15 cellular contexts compared by ENCODE assay signal in the genomic region with DNA sequence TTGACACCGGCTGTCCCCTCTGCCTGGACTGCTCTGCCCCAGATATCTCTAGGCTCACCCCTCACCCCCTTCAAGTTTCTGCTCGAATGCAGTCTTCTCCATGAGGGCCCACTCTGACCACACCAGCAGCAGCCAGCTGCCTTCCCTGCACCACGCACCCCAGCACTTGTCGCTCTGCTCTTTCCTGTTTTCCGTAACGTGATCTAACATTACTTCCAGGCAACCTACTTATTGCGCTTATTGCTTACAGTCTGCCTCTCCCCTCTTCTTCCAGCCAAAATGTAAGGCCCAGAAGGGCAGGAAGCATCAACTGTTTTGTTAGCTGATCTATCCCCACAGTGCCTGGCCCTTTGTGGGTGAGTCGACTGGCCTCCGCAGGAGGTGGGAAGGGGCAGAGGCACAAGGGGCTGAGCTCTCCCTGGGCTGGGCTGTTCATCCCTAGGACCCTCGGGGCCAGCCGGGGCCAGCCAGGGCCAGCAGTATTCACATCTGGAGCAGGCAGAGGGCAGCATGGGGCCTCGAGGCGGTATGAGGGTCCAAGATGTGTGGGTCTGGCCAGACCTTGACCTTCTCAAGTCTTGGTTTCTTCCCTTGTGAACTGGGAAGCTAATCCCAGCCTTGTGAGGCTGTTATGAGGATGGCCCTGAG. TPM values are rescaled to one million over a fixed set of nuclear protein-coding genes. Genes with fewer than 3 reads are reported as not detected.
A peak's percentile ranks its signal among the peaks of the same experiment; 100 is the strongest.
DNase-seq lines count a peak whose midpoint lies in the region; ATAC-seq, FAIRE-seq and TF ChIP-seq lines count a peak whose summit lies in the region.
"Had no signal": no experiment of that assay in that cellular context is flagged by ENCODE, and none has a peak within 500 bp of the region (broad histone marks: within the 10 kb centered on the region; RNA-seq: fewer than 3 reads in every experiment).

No MANE protein-coding gene starts in this region.

- H3K79me2 ChIP-seq in astrocyte (ENCODE audit: insufficient read depth, low read length) = peaks cover 52% of the 10 kb centered on the region

- no peak overlapping the region for H3K4me3 Mint-ChIP-seq in T-helper 2 cell treated with Interferon-gamma antibody and Interleukin-4, amounts not matched to agents 5 μg/mL and 100 μg/mL, for 36 hours
- H3K4me3 Mint-ChIP-seq in astrocyte (ENCODE audit: unreplicated experiment) = peak overlapping the region; percentile 60
- no peak overlapping the region for H3K4me3 Mint-ChIP-seq in mesothelial cell of epicardium
- no peak overlapping the region for H3K4me3 Mint-ChIP-seq in stimulated activated naive B cell treated with anti-CD40 and anti-IgM and Interleukin-4, amounts not matched to agents 10 μg/mL and 1 μg/mL and 100 μg/mL, for 72 hours
- H3K4me3 Mint-ChIP-seq in stimulated activated memory B cell treated with anti-CD40 and anti-IgM and Interleukin-4, amounts not matched to agents 10 μg/mL and 1 μg/mL and 100 μg/mL, for 72 hours = no peak overlapping the region
- H3K4me3 Mint-ChIP-seq: activated B cell treated with CpG ODN at 0.5 μM for 24 hours; CD4-positive, alpha-beta T cell had no signal

- no peaks in the 10 kb centered on the region for H3K27me3 ChIP-seq in astrocyte (ENCODE audit: insufficient read depth, low read length)
- no peaks in the 10 kb centered on the region for H3K27me3 ChIP-seq in aorta (ENCODE audit: control insufficient read depth in 1 of 2, insufficient read depth in 2 of 2, low read length in 1 of 2)
- H3K27me3 ChIP-seq: heart right ventricle had no signal

- no peak for DNase-seq in T-helper 2 cell treated with Interferon-gamma antibody and Interleukin-4, amounts not matched to agents 5 μg/mL and 100 μg/mL, for 36 hours (ENCODE audit: low spot score)
- no peak for DNase-seq in T-helper 2 cell
- no peak for DNase-seq in astrocyte (ENCODE audit: low read depth)
- DNase-seq in mesothelial cell of epicardium (ENCODE audit: low spot score in 2 of 2, unreplicated experiment in 2 of 2) = no peak
- DNase-seq in stimulated activated naive B cell treated with anti-CD40 and anti-IgM and Interleukin-4, amounts not matched to agents 10 μg/mL and 1 μg/mL and 100 μg/mL, for 72 hours = no peak
- DNase-seq in aorta = no peak
- DNase-seq in activated T-cell treated with anti-CD3 and anti-CD28 coated beads, Interleukin-2, amount 50 U/mL, for 1 hour = no peak
- DNase-seq: activated B cell treated with CpG ODN at 0.5 μM for 24 hours; activated naive CD4-positive, alpha-beta T cell treated with Interleukin-2 at 50 U/mL for 16 hours; CD4-positive, alpha-beta T cell; heart right ventricle; stimulated activated CD4-positive, alpha-beta T cell treated with anti-CD3 and anti-CD28 coated beads, Interleukin-2, amount 100 ng/mL, for 48 hours had no signal

- peak overlapping the region; percentile 10 for H3K9ac ChIP-seq in astrocyte (ENCODE audit: low read length)

- no peak overlapping the region for H3K27ac ChIP-seq in astrocyte (ENCODE audit: low read depth, low read length)
- peak overlapping the region in 1 of 2 donors; percentile 20 for H3K27ac ChIP-seq in aorta (ENCODE audit: low read depth in 1 of 2, low read length in 2 of 2)

- H3K36me3 ChIP-seq in astrocyte (ENCODE audit: insufficient read depth, low read length) (peaks cover 41% of the 10 kb centered on the region), aorta (ENCODE audit: control insufficient read depth in 1 of 2, insufficient read depth in 2 of 2, low read length in 1 of 2) (peaks cover 0 to 14% of the 10 kb centered on the region in 2 donors)

- no peak overlapping the region for H2AFZ ChIP-seq in astrocyte (ENCODE audit: low read depth, low read length)

- FAIRE-seq in astrocyte (lab: Jason Lieb, UNC) = no peak
- FAIRE-seq: A204.1, HTR-8/SVneo had no signal

- peaks cover 2% of the 10 kb centered on the region for H3K4me1 Mint-ChIP-seq in T-helper 2 cell treated with Interferon-gamma antibody and Interleukin-4, amounts not matched to agents 5 μg/mL and 100 μg/mL, for 36 hours (ENCODE audit: low read depth)
- peaks cover 51% of the 10 kb centered on the region for H3K4me1 Mint-ChIP-seq in astrocyte (ENCODE audit: low read depth, unreplicated experiment)
- peaks cover 16% of the 10 kb centered on the region for H3K4me1 Mint-ChIP-seq in mesothelial cell of epicardium
- H3K4me1 Mint-ChIP-seq in stimulated activated naive B cell treated with anti-CD40 and anti-IgM and Interleukin-4, amounts not matched to agents 10 μg/mL and 1 μg/mL and 100 μg/mL, for 72 hours = peaks cover 3 to 5% of the 10 kb centered on the region in 2 donors
- H3K4me1 Mint-ChIP-seq in stimulated activated memory B cell treated with anti-CD40 and anti-IgM and Interleukin-4, amounts not matched to agents 10 μg/mL and 1 μg/mL and 100 μg/mL, for 72 hours = peaks cover 6% of the 10 kb centered on the region

- H3K9me3 Mint-ChIP-seq in T-helper 2 cell treated with Interferon-gamma antibody and Interleukin-4, amounts not matched to agents 5 μg/mL and 100 μg/mL, for 36 hours = no peaks in the 10 kb centered on the region
- no peaks in the 10 kb centered on the region for H3K9me3 Mint-ChIP-seq in astrocyte (ENCODE audit: unreplicated experiment)
- no peaks in the 10 kb centered on the region for H3K9me3 Mint-ChIP-seq in mesothelial cell of epicardium
- H3K9me3 Mint-ChIP-seq in stimulated activated naive B cell treated with anti-CD40 and anti-IgM and Interleukin-4, amounts not matched to agents 10 μg/mL and 1 μg/mL and 100 μg/mL, for 72 hours = no peaks in the 10 kb centered on the region
- H3K9me3 Mint-ChIP-seq in stimulated activated memory B cell treated with anti-CD40 and anti-IgM and Interleukin-4, amounts not matched to agents 10 μg/mL and 1 μg/mL and 100 μg/mL, for 72 hours = no peaks in the 10 kb centered on the region
- H3K9me3 Mint-ChIP-seq: activated B cell treated with CpG ODN at 0.5 μM for 24 hours; CD4-positive, alpha-beta T cell had no signal

- no peak for ATAC-seq in stimulated activated naive B cell treated with anti-CD40 and anti-IgM and Interleukin-4, amounts not matched to agents 10 μg/mL and 1 μg/mL and 100 μg/mL, for 72 hours (replicated peaks)
- ATAC-seq in aorta (ENCODE audit: low FRiP score) = no peak
- ATAC-seq in stimulated activated memory B cell treated with anti-CD40 and anti-IgM and Interleukin-4, amounts not matched to agents 10 μg/mL and 1 μg/mL and 100 μg/mL, for 72 hours = no peak

- H3K27me3 Mint-ChIP-seq in T-helper 2 cell treated with Interferon-gamma antibody and Interleukin-4, amounts not matched to agents 5 μg/mL and 100 μg/mL, for 36 hours (ENCODE audit: low read depth) = no peaks in the 10 kb centered on the region
- no peaks in the 10 kb centered on the region for H3K27me3 Mint-ChIP-seq in astrocyte (ENCODE audit: low read depth, unreplicated experiment)
- no peaks in the 10 kb centered on the region for H3K27me3 Mint-ChIP-seq in mesothelial cell of epicardium (ENCODE audit: low read depth)
- no peaks in the 10 kb centered on the region for H3K27me3 Mint-ChIP-seq in stimulated activated naive B cell treated with anti-CD40 and anti-IgM and Interleukin-4, amounts not matched to agents 10 μg/mL and 1 μg/mL and 100 μg/mL, for 72 hours
- H3K27me3 Mint-ChIP-seq in stimulated activated memory B cell treated with anti-CD40 and anti-IgM and Interleukin-4, amounts not matched to agents 10 μg/mL and 1 μg/mL and 100 μg/mL, for 72 hours = no peaks in the 10 kb centered on the region
- H3K27me3 Mint-ChIP-seq: activated B cell treated with CpG ODN at 0.5 μM for 24 hours; CD4-positive, alpha-beta T cell had no signal

- H3K4me1 ChIP-seq in astrocyte (ENCODE audit: insufficient read depth, low read length) (peaks cover 49% of the 10 kb centered on the region), aorta (ENCODE audit: control insufficient read depth in 1 of 2, insufficient read depth in 2 of 2, low read length in 2 of 2) (no peaks in the 10 kb centered on the region)

- H3K4me3 ChIP-seq in astrocyte (ENCODE audit: insufficient read depth, low read depth, low read length) (no peak overlapping the region), aorta (ENCODE audit: low read length in 2 of 2) (no peak overlapping the region)
- H3K4me3 ChIP-seq: heart right ventricle had no signal

- H3K4me2 ChIP-seq in astrocyte (ENCODE audit: low read length) = peak overlapping the region; percentile 13

- 29 to 34% methylated on average over 13 of the region's 13 CpGs for WGBS in aorta, 2 donors

- peaks cover 15% of the 10 kb centered on the region for H3K36me3 Mint-ChIP-seq in T-helper 2 cell treated with Interferon-gamma antibody and Interleukin-4, amounts not matched to agents 5 μg/mL and 100 μg/mL, for 36 hours (ENCODE audit: low read depth)
- H3K36me3 Mint-ChIP-seq in astrocyte (ENCODE audit: low read depth, unreplicated experiment) (peaks cover 35% of the 10 kb centered on the region), mesothelial cell of epicardium (peaks cover 42% of the 10 kb centered on the region)
- H3K36me3 Mint-ChIP-seq in stimulated activated naive B cell treated with anti-CD40 and anti-IgM and Interleukin-4, amounts not matched to agents 10 μg/mL and 1 μg/mL and 100 μg/mL, for 72 hours = peaks cover 32 to 34% of the 10 kb centered on the region in 2 donors
- H3K36me3 Mint-ChIP-seq in stimulated activated memory B cell treated with anti-CD40 and anti-IgM and Interleukin-4, amounts not matched to agents 10 μg/mL and 1 μg/mL and 100 μg/mL, for 72 hours = peaks cover 7% of the 10 kb centered on the region

- H3K27ac Mint-ChIP-seq in T-helper 2 cell treated with Interferon-gamma antibody and Interleukin-4, amounts not matched to agents 5 μg/mL and 100 μg/mL, for 36 hours = peak overlapping the region; percentile 16
- peak overlapping the region; percentile 88 for H3K27ac Mint-ChIP-seq in astrocyte (ENCODE audit: unreplicated experiment)
- H3K27ac Mint-ChIP-seq in mesothelial cell of epicardium = peak overlapping the region; percentile 43
- peak overlapping the region; percentile 57 for H3K27ac Mint-ChIP-seq in stimulated activated naive B cell treated with anti-CD40 and anti-IgM and Interleukin-4, amounts not matched to agents 10 μg/mL and 1 μg/mL and 100 μg/mL, for 72 hours
- H3K27ac Mint-ChIP-seq in stimulated activated memory B cell treated with anti-CD40 and anti-IgM and Interleukin-4, amounts not matched to agents 10 μg/mL and 1 μg/mL and 100 μg/mL, for 72 hours = no peak overlapping the region
- H3K27ac Mint-ChIP-seq: activated B cell treated with CpG ODN at 0.5 μM for 24 hours; CD4-positive, alpha-beta T cell had no signal

- H3K9me3 ChIP-seq in astrocyte (ENCODE audit: insufficient read depth, low read depth, low read length) (no peaks in the 10 kb centered on the region), aorta (ENCODE audit: control insufficient read depth, low read length) (no peaks in the 10 kb centered on the region)
- H3K9me3 ChIP-seq: heart right ventricle had no signal

- H4K20me1 ChIP-seq in astrocyte (ENCODE audit: insufficient read depth, low read length) = peaks cover 91% of the 10 kb centered on the region

- TF ChIP-seq CTCF in astrocyte (IDR thresholded peaks at IDR 0.05; ENCODE audit: insufficient read depth, low read depth, low read length) (no peak), mesothelial cell of epicardium (IDR thresholded peaks at IDR 0.05; ENCODE audit: unreplicated experiment) (no peak)

- intact Hi-C loops in aorta (cut with DNase I) = no loop called here

RNA-seq across cellular contexts. Expression of gene DBN1, which starts 11.6 kb away (rescaled TPM):
- total RNA-seq in astrocyte = 350 and 371 TPM in 2 replicates
- total RNA-seq in mesothelial cell of epicardium = 365 to 369 TPM (median 367 TPM) in 3 replicates
- total RNA-seq in aorta = 100 to 1,000 TPM in 1 of 2 donors, 10 to 100 TPM in 1; 66.3 to 140 TPM
- 10 to 100 TPM; 23.7 to 68.9 TPM for polyA plus RNA-seq in aorta

RNA-seq across cellular contexts. Expression of gene PDLIM7, which starts 12.4 kb away (rescaled TPM):
- total RNA-seq in astrocyte (590 and 591 TPM in 2 replicates), mesothelial cell of epicardium (472 to 494 TPM (median 482 TPM) in 3 replicates), aorta (100 to 1,000 TPM; 510 to 729 TPM)
- polyA plus RNA-seq in aorta = 1,000 to 10,000 TPM in 1 of 2 donors, 100 to 1,000 TPM in 1; 184 to 1,248 TPM

RNA-seq across cellular contexts. Expression of gene DOK3, which starts 24.6 kb away (rescaled TPM):
- total RNA-seq in astrocyte = 15.6 and 16.3 TPM in 2 replicates
- 4.7 to 7.8 TPM (median 5.8 TPM) in 3 replicates for total RNA-seq in mesothelial cell of epicardium
- 10 to 100 TPM; 15.0 to 21.6 TPM for total RNA-seq in aorta
- polyA plus RNA-seq in aorta = 1 to 10 TPM; 2.7 to 4.4 TPM

RNA-seq across cellular contexts. Expression of gene DDX41, which starts 31.7 kb away (rescaled TPM):
- total RNA-seq in astrocyte (92.5 and 99.5 TPM in 2 replicates), mesothelial cell of epicardium (91.2 to 101 TPM (median 95.4 TPM) in 3 replicates), aorta (10 to 100 TPM; 45.0 to 54.9 TPM)
- 10 to 100 TPM; 46.5 to 95.4 TPM for polyA plus RNA-seq in aorta

RNA-seq across cellular contexts. Expression of gene PRR7, which starts 38.4 kb away (rescaled TPM):
- total RNA-seq in astrocyte = 9.9 TPM in 2 replicates
- total RNA-seq in mesothelial cell of epicardium = 5.3 to 5.9 TPM (median 5.7 TPM) in 3 replicates
- total RNA-seq in aorta = 1 to 10 TPM; 1.9 to 2.0 TPM
- polyA plus RNA-seq in aorta = under 1 TPM in 1 of 2 donors, not detected in 1; 0.74 TPM
